8 cellular contexts compared by ENCODE assay signal in the genomic region with DNA sequence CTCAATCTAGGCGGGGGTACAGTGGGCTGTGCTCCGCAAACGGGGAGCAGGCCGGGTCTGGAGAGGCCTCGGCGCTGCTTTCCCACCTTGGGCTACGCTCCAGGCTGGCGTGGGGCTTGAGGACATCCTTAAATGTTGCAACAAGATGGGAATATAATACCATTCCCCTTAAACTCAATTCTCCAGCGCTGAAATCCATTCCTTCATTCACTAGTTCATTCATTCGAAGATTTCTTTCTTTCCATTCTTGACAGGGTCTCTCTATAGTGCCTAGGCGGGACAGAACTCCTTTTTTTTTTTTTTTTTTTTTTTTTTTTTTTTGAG. TPM values are rescaled to one million over a fixed set of nuclear protein-coding genes. Genes with fewer than 3 reads are reported as not detected.
DNase-seq lines count a peak whose midpoint lies in the region; ATAC-seq, FAIRE-seq and TF ChIP-seq lines count a peak whose summit lies in the region.

No MANE protein-coding gene starts in this region.

- no peaks in the 10 kb centered on the region for H3K9me3 ChIP-seq in T-helper 17 cell (ENCODE audit: control insufficient read depth, low read length, poor library complexity, severe bottlenecking)
- H3K9me3 ChIP-seq in gastrocnemius medialis: no peaks in the 10 kb centered on the region

- no peak for TF ChIP-seq POLR2A in gastrocnemius medialis (IDR thresholded peaks at IDR 0.05)

- H3K4me1 ChIP-seq in gastrocnemius medialis: peaks cover 21 to 25% of the 10 kb centered on the region in 2 donors

- intact Hi-C loops in gastrocnemius medialis (cut with DNase I; ENCODE audit: low total_unique reads): loop anchor here (2.0 kb wide), 1 partner anchor 50 kb away; no protein-coding TSS in a partner anchor

- ATAC-seq in T-helper 17 cell: no peak
- no peak for ATAC-seq in gastrocnemius medialis
- ATAC-seq in HG03432 (IDR thresholded peaks at IDR 0.05; ENCODE audit: unreplicated experiment): no peak

- peak overlapping the region; percentile 84 to 95 (median 92) for H3K27ac ChIP-seq in gastrocnemius medialis

- H3K36me3 ChIP-seq in gastrocnemius medialis: no peaks in the 10 kb centered on the region

- in situ Hi-C loops in gastrocnemius medialis (cut with MboI; ENCODE audit: low sequenced_read_pairs in 4 of 4): no loop called here

- peak; percentile 33 for FAIRE-seq in GM19239 (lab: Jason Lieb, UNC)

- TF ChIP-seq CTCF in fibroblast of the aortic adventitia (IDR thresholded peaks at IDR 0.05; ENCODE audit: insufficient read depth, low read length) (no peak), gastrocnemius medialis (IDR thresholded peaks at IDR 0.05 in 4 of 5, conservative IDR thresholded peaks at IDR 0.05 in 1 of 5) (no peak)

- no peaks in the 10 kb centered on the region for H3K27me3 ChIP-seq in gastrocnemius medialis

- peaks cover 13% of the 10 kb centered on the region for H3K27me3 Mint-ChIP-seq in T-helper 17 cell

- peaks cover 30% of the 10 kb centered on the region for H3K4me1 Mint-ChIP-seq in T-helper 17 cell

- peak overlapping the region; percentile 99 for H3K4me3 Mint-ChIP-seq in T-helper 17 cell

- peak overlapping the region; percentile 99 for H3K4me3 ChIP-seq in fibroblast of the aortic adventitia (ENCODE audit: low read depth, low read length)
- peak overlapping the region; percentile 86 to 96 (median 92) for H3K4me3 ChIP-seq in gastrocnemius medialis

- DNase-seq in GM19239 (ENCODE audit: insufficient read length, low spot score) (no peak), T-helper 17 cell (no peak), fibroblast of the aortic adventitia (ENCODE audit: low read depth) (no peak), gastrocnemius medialis (no peak), T1000 (lab: John Stamatoyannopoulos, UW) (no peak)
- DNase-seq in activated CD4-positive, alpha-beta T cell treated with anti-CD3 and anti-CD28 coated beads for 4 hours: no peak
- no peak for DNase-seq in activated CD4-positive, alpha-beta T cell treated with anti-CD3 and anti-CD28 coated beads, Interleukin-2, amount 50 U/mL, for 48 hours

- peaks cover 4% of the 10 kb centered on the region for H3K36me3 Mint-ChIP-seq in T-helper 17 cell (ENCODE audit: low read depth)

- H3K27ac Mint-ChIP-seq in T-helper 17 cell: peak overlapping the region; percentile 88

RNA-seq across cellular contexts. Expression of a gene that starts 0.3 kb away (rescaled TPM):
- 10 to 100 TPM; 32.1 to 36.0 TPM for total RNA-seq in T-helper 17 cell
- 26.1 and 46.3 TPM in 2 replicates for total RNA-seq in fibroblast of the aortic adventitia (ENCODE audit: low replicate concordance)
- 10 to 100 TPM in 3 of 4 donors, 1 to 10 TPM in 1; 7.3 to 69.5 (median 57.9) TPM for total RNA-seq in gastrocnemius medialis

RNA-seq across cellular contexts. Expression of a gene that starts 4.9 kb away (rescaled TPM):
- 10 to 100 TPM; 25.6 to 27.8 TPM for total RNA-seq in T-helper 17 cell
- 25.6 and 39.3 TPM in 2 replicates for total RNA-seq in fibroblast of the aortic adventitia (ENCODE audit: low replicate concordance)
- 10 to 100 TPM in 1 of 4 donors, 1 to 10 TPM in 3; 3.5 to 11.4 (median 8.2) TPM for total RNA-seq in gastrocnemius medialis

RNA-seq across cellular contexts. Expression of a gene that starts 12.9 kb away (rescaled TPM):
- total RNA-seq in T-helper 17 cell (1 to 10 TPM in 1 of 2 donors, not detected in 1; 1.0 TPM), fibroblast of the aortic adventitia (ENCODE audit: low replicate concordance) (0.16 and 0.54 TPM in 2 replicates), gastrocnemius medialis (10 to 100 TPM; 12.6 to 35.1 (median 14.4) TPM)

RNA-seq across cellular contexts. Expression of a gene that starts 32.5 kb away (rescaled TPM):
- 100 to 1,000 TPM; 110 to 127 TPM for total RNA-seq in T-helper 17 cell
- 29.8 and 100 TPM in 2 replicates for total RNA-seq in fibroblast of the aortic adventitia (ENCODE audit: low replicate concordance)
- total RNA-seq in gastrocnemius medialis: 100 to 1,000 TPM in 1 of 4 donors, 10 to 100 TPM in 3; 59.6 to 102 (median 91.6) TPM

RNA-seq across cellular contexts. Expression of a gene that starts 33.1 kb away (rescaled TPM):
- total RNA-seq in T-helper 17 cell (10 to 100 TPM in 1 of 2 donors, 1 to 10 TPM in 1; 9.8 to 12.7 TPM), fibroblast of the aortic adventitia (ENCODE audit: low replicate concordance) (5.2 and 13.2 TPM in 2 replicates), gastrocnemius medialis (not detected)
